8 cellular contexts compared by ENCODE assay signal in the genomic region with DNA sequence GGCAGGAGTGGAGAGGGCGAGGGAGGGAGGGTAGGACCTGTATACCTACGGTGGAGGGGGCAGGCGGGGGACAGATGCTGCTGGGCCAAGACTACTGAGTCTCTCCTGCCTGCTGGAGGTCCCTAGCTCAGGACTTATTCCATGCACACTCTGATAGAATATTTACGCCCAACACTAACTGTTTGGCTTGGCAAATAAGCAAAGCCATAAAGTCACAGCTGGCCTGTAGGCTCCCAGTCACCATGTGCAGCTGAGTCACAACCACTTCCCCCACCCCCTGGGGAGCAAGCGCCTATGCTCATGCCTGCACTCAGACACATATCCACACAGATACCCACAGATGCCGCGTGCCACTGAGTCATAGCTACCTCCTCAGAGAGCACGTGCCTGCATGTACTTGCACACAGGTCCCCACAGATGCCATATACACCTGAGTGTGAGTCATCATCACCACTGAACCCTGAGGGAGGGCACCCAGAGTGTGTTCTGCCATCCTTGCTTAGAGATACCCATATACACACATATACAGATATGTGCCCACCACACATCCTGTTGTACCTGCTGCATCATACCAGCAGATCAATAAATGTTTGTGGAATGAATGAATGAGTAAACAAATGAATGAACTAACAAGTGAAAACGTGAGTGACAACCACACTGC.
DNase-seq lines count a peak whose midpoint lies in the region; ATAC-seq and TF ChIP-seq lines count a peak whose summit lies in the region.

No MANE protein-coding gene starts in this region.

- no peaks in the 10 kb centered on the region for H3K27me3 ChIP-seq in breast epithelium

- H3K4me3 ChIP-seq in WI38 (ENCODE audit: low read depth, low read length) (peak overlapping the region; percentile 51), breast epithelium (peak overlapping the region in 2 of 3 donors; percentile 62 to 68)

- H3K27ac ChIP-seq in breast epithelium, result peak overlapping the region; percentile 90 to 96

- peak; percentile 96 for DNase-seq in DMS53 treated with DMSO at 0.1 percent for 48 hours (lab: John Stamatoyannopoulos, UW; ENCODE audit: unreplicated experiment)
- DNase-seq in H4 (ENCODE audit: low spot score), result peak; percentile 100
- DNase-seq in MV-4-11 (lab: John Stamatoyannopoulos, UW), result peak; percentile 96
- DNase-seq in breast epithelium (ENCODE audit: low spot score in 2 of 2), result peak; percentile 64 to 90
- DNase-seq in kidney tubule cell (ENCODE audit: low spot score), result peak; percentile 100
- DNase-seq in stimulated activated CD4-positive, alpha-beta T cell treated with anti-CD3 and anti-CD28 coated beads, Interleukin-2, amount 100 ng/mL, for 4 hours (ENCODE audit: low read depth), result peak; percentile 96

- no peak for TF ChIP-seq POLR2A in breast epithelium (IDR thresholded peaks at IDR 0.05)

- H3K9me3 ChIP-seq in breast epithelium, result no peaks in the 10 kb centered on the region

- TF ChIP-seq CTCF in WI38 (IDR thresholded peaks at IDR 0.05; ENCODE audit: low read depth, low read length) (no peak), breast epithelium (IDR thresholded peaks at IDR 0.05) (no peak)

- no peaks in the 10 kb centered on the region for H3K36me3 ChIP-seq in breast epithelium

- intact Hi-C loops in breast epithelium (cut with DNase I; ENCODE audit: low total_unique reads), result loop anchor here (5.0 kb wide), 1 partner anchor 548 kb away; a partner anchor contains a TSS

- ATAC-seq in HG03097 (IDR thresholded peaks at IDR 0.05; ENCODE audit: low FRiP score, unreplicated experiment), result no peak

- H3K4me1 ChIP-seq in breast epithelium, result peaks cover 0 to 22% of the 10 kb centered on the region in 2 donors
